8 cellular contexts compared by ENCODE assay signal in genomic region chr2:101751875-101752619, GRCh38. TPM values are rescaled to one million over a fixed set of nuclear protein-coding genes. Genes with fewer than 3 reads are reported as not detected.
A peak's percentile ranks its signal among the peaks of the same experiment; 100 is the strongest.
DNase-seq lines count a peak whose midpoint lies in the region; ATAC-seq, FAIRE-seq and TF ChIP-seq lines count a peak whose summit lies in the region.

No MANE protein-coding gene starts in this region.

- TF ChIP-seq POLR2A in A549 (IDR thresholded peaks at IDR 0.05; ENCODE audit: low read length), result no peak

- FAIRE-seq in A549 (lab: Jason Lieb, UNC), result no peak

- H3K4me3 Mint-ChIP-seq in endodermal cell, result no peak overlapping the region

- H3K36me3 Mint-ChIP-seq in endodermal cell (ENCODE audit: low read depth), result peaks cover 2% of the 10 kb centered on the region

- H3K9ac ChIP-seq in endodermal cell (ENCODE audit: extremely low read depth, low read length, poor library complexity, severe bottlenecking), result no peak overlapping the region

- ATAC-seq in A549 (peak; percentile 30 to 43; a peak in 3 of 6 replicates), GM19467 (IDR thresholded peaks at IDR 0.05; ENCODE audit: unreplicated experiment) (peak; percentile 71), HG03442 (IDR thresholded peaks at IDR 0.05; ENCODE audit: unreplicated experiment) (peak; percentile 74), esophagus mucosa (peak; percentile 39)

- no peaks in the 10 kb centered on the region for H3K9me3 Mint-ChIP-seq in endodermal cell

- H3K36me3 ChIP-seq in endodermal cell (ENCODE audit: control insufficient read depth, insufficient read depth, low read length), result no peaks in the 10 kb centered on the region

- CTCF ChIA-PET in A549 (lab: Yijun Ruan, JAX), result interaction anchor here (0.5 to 1.4 kb wide), 4 partner anchors 15 to 41 kb away, joined by 3 read pairs; no protein-coding TSS in a partner anchor

- no peak overlapping the region for H3K4me3 ChIP-seq in A549
- no peak overlapping the region for H3K4me3 ChIP-seq in endodermal cell (ENCODE audit: low read length)

- no peaks in the 10 kb centered on the region for H3K27me3 ChIP-seq in endodermal cell (ENCODE audit: control insufficient read depth, insufficient read depth, low read length, poor library complexity, severe bottlenecking)

- POLR2A ChIA-PET in A549 (lab: Yijun Ruan, JAX), result interaction anchor here (0.8 kb wide), 1 partner anchor 55 kb away, joined by 4 read pairs; the partner anchor contains the start of gene MAP4K4

- H3K27ac Mint-ChIP-seq in endodermal cell, result no peak overlapping the region

- no peak for TF ChIP-seq RAD21 in A549 (conservative IDR thresholded peaks at IDR 0.05 in 1 of 2, IDR thresholded peaks at IDR 0.05 in 1 of 2)

- TF ChIP-seq EP300 in A549 (IDR thresholded peaks at IDR 0.05), result no peak

- TF ChIP-seq CTCF in A549 (IDR thresholded peaks at IDR 0.05) (no peak), endodermal cell (conservative IDR thresholded peaks at IDR 0.05) (no peak)

- H3K9me3 ChIP-seq in A549 (no peaks in the 10 kb centered on the region), endodermal cell (ENCODE audit: control insufficient read depth, low read length) (no peaks in the 10 kb centered on the region)

- H3K4me1 ChIP-seq in A549 (peaks cover 74% of the 10 kb centered on the region), endodermal cell (ENCODE audit: control insufficient read depth, insufficient read depth, low read length) (peaks cover 16% of the 10 kb centered on the region)

- H3K4me1 Mint-ChIP-seq in endodermal cell, result peaks cover 61% of the 10 kb centered on the region

- no peaks in the 10 kb centered on the region for H3K27me3 Mint-ChIP-seq in endodermal cell (ENCODE audit: insufficient read depth)

- DNase-seq in A549 (ENCODE audit: low read depth in 1 of 2, low spot score in 1 of 2) (no peak), endodermal cell (no peak), NCI-H1694 (lab: John Stamatoyannopoulos, UW) (no peak), NCI-H2107 (lab: John Stamatoyannopoulos, UW) (no peak), ecto neural progenitor cell (ENCODE audit: low spot score) (no peak)

- peak overlapping the region; percentile 56 for H3K4me2 ChIP-seq in A549

- H3K27ac ChIP-seq in A549 (peak overlapping the region in 1 of 2 experiments; percentile 58; a peak in 4 of 6 replicates), endodermal cell (ENCODE audit: low read depth, low read length) (no peak overlapping the region)

- 19% methylated on average over 3 of the region's 3 CpGs for WGBS in A549 (ENCODE audit: missing lambda C conversion rate)
- 73 to 88% methylated on average over 3 of the region's 3 CpGs for WGBS in endodermal cell (ENCODE audit: insufficient coverage in 1 of 2, insufficient read length in 1 of 2), 2 experiments

TF ChIP-seq in A549, 52 proteins besides CTCF, POLR2A, EP300 and RAD21:
- no peak for TF ChIP-seq EHF (CRISPR knock-in tag; IDR thresholded peaks at IDR 0.05)
- TF ChIP-seq RNF2 (IDR thresholded peaks at IDR 0.05; ENCODE audit: borderline replicate concordance, low read depth), result no peak
- no peak for TF ChIP-seq NFE2L2 (conservative IDR thresholded peaks at IDR 0.05; ENCODE audit: low read length)
- no peak for TF ChIP-seq JUN (IDR thresholded peaks at IDR 0.05)
- no peak for TF ChIP-seq BCL3 (IDR thresholded peaks at IDR 0.05)
- TF ChIP-seq TFCP2L1 (CRISPR knock-in tag; IDR thresholded peaks at IDR 0.05), result no peak
- no peak for TF ChIP-seq FOXS1 (CRISPR knock-in tag; IDR thresholded peaks at IDR 0.05)
- no peak for TF ChIP-seq POLR2AphosphoS2 (conservative IDR thresholded peaks at IDR 0.05; ENCODE audit: low read length)
- no peak for TF ChIP-seq CBX8 (IDR thresholded peaks at IDR 0.05)

RNA-seq across cellular contexts. Expression of gene MAP4K4, which starts 54.5 kb away (rescaled TPM):
- polyA plus RNA-seq in A549 (2011; rRNA removed) (82.2 and 91.4 TPM in 2 replicates), A549 (2017; fragmentation: RNase III; extraction: RNeasy Plus Mini Kit Qiagen cat#74134 plus additional on column Dnase treatment) (60.8 to 69.6 TPM (median 61.9 TPM) in 3 replicates)
- 34.1 and 37.0 TPM in 2 replicates for polyA plus RNA-seq in A549 (2012; cell fraction: cytosol; rRNA removed)
- polyA plus RNA-seq in A549 (2012; cell fraction: nucleus; rRNA removed), result 34.7 and 47.6 TPM in 2 replicates
- 122 and 124 TPM in 2 replicates for polyA minus RNA-seq in A549 (2011; rRNA and poly(A)+ RNA removed)
- total RNA-seq in esophagus mucosa (62.9 TPM), endodermal cell (100 to 1,000 TPM; 130 to 142 TPM)
- 156 TPM for polyA plus RNA-seq in endodermal cell (2013, experiment 1 of 2)
- polyA plus RNA-seq in endodermal cell (2013, experiment 2 of 2), result 139 TPM
